ENCODE assay signal across 8 cellular contexts in the genomic region with DNA sequence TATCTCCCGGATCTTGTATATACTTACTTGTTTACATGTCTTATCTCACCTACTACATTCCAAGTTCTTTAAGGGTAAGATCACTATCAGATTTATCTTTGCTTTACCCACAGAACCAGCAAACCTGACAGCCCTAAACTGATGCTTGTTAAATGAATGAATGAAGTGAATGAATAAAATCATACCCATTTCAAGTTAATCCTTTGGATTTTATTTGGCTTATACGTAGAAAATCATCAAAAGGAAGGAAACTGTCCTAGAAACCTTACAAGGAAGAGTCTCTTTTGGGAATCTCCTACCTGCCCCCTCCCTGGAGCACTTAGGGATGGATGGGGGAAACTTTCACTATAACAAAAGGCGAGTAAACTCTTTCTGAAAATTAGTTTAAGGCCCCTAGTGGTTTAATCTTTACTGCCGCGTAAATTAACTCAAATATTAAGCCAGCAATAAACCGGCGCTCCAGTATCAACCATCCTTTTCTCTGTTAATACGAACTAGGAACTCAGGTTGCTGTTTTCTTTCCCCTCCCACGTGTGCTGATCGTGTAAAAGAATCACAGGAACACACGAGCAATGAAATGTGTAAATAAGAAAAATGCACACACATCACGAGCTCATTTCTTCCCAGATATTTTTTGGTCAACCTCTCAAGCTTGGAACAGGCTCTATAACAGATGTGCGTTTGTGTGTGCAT. TPM values are rescaled to one million over a fixed set of nuclear protein-coding genes. Genes with fewer than 3 reads are reported as not detected.
DNase-seq lines count a peak whose midpoint lies in the region; ATAC-seq and TF ChIP-seq lines count a peak whose summit lies in the region.

No MANE protein-coding gene starts in this region.

- H3K27ac ChIP-seq in muscle layer of duodenum (ENCODE audit: low read length) = peak overlapping the region; percentile 53

- no peak for ATAC-seq in GM21423 (IDR thresholded peaks at IDR 0.05; ENCODE audit: unreplicated experiment)

- peak overlapping the region; percentile 91 for H3K4me3 ChIP-seq in choroid plexus epithelial cell (ENCODE audit: low read depth, low read length)
- peak overlapping the region; percentile 93 to 99 for H3K4me3 ChIP-seq in muscle layer of duodenum (ENCODE audit: low read depth in 1 of 2, low read length in 2 of 2)

- intact Hi-C loops in CD14-positive monocyte (cut with micrococcal nuclease) = loop anchor here (10.0 kb wide), 3 partner anchors 81 to 189 kb away; a partner anchor contains a TSS

- H3K9me3 Mint-ChIP-seq in CD14-positive monocyte = peaks cover 0 to 1% (median 0%) of the 10 kb centered on the region in 7 donors

- TF ChIP-seq CTCF in CD14-positive monocyte (IDR thresholded peaks at IDR 0.05) (no peak), choroid plexus epithelial cell (conservative IDR thresholded peaks at IDR 0.05; ENCODE audit: low read depth, low read length) (peak; percentile 46)

- peaks cover 0 to 10% of the 10 kb centered on the region in 2 donors for H3K4me1 ChIP-seq in muscle layer of duodenum (ENCODE audit: control insufficient read depth in 1 of 2, insufficient read depth in 2 of 2, low read length in 2 of 2)

- peaks cover under 1 to 5% of the 10 kb centered on the region in 2 donors for H3K36me3 Mint-ChIP-seq in CD14-positive monocyte

- H3K27me3 Mint-ChIP-seq in CD14-positive monocyte (ENCODE audit: low read depth in 3 of 3) = peaks cover 0 to 2% (median 0%) of the 10 kb centered on the region in 3 donors

- H3K4me3 Mint-ChIP-seq in CD14-positive monocyte = peak overlapping the region; percentile 95 to 97

- peak overlapping the region; percentile 86 to 96 (median 93) for H3K27ac Mint-ChIP-seq in CD14-positive monocyte

- no peak for DNase-seq in CD14-positive monocyte (ENCODE audit: low spot score)
- DNase-seq in M059J (ENCODE audit: low read depth) = peak; percentile 57
- peak; percentile 62 for DNase-seq in choroid plexus epithelial cell (ENCODE audit: low read depth)
- no peak for DNase-seq in NCI-H510A treated with DMSO at 0.1 percent for 48 hours (lab: John Stamatoyannopoulos, UW)
- DNase-seq in T-helper 9 cell = no peak
- DNase-seq in NCI-H510A (lab: John Stamatoyannopoulos, UW) = no peak

- no peaks in the 10 kb centered on the region for H3K9me3 ChIP-seq in muscle layer of duodenum (ENCODE audit: control insufficient read depth in 1 of 2, low read length in 2 of 2)

- no peaks in the 10 kb centered on the region for H3K27me3 ChIP-seq in muscle layer of duodenum (ENCODE audit: low read depth, low read length)

- peaks cover 24% of the 10 kb centered on the region for H3K4me1 Mint-ChIP-seq in CD14-positive monocyte

- peaks cover 0 to 13% of the 10 kb centered on the region in 2 donors for H3K36me3 ChIP-seq in muscle layer of duodenum (ENCODE audit: control insufficient read depth in 1 of 2, insufficient read depth in 2 of 2, low read length in 2 of 2)

RNA-seq across cellular contexts. Expression of a gene that starts 1.2 kb away (rescaled TPM):
- polyA plus RNA-seq in CD14-positive monocyte = 10 to 100 TPM; 21.8 to 66.1 TPM
- total RNA-seq in M059J (2014; rRNA removed; shearing (Covaris generic)) = 74.4 and 93.3 TPM in 2 replicates

Comparison
In these comparisons a context has a peak if more than half of its experiments do, and no peak if none do; other contexts are left out.
1. DNase-seq: peak in M059J (single experiment) and choroid plexus epithelial cell (single experiment); none in CD14-positive monocyte (single experiment), NCI-H510A treated with DMSO at 0.1 percent for 48 hours (single experiment), T-helper 9 cell (single experiment) and NCI-H510A (single experiment).